ENCODE assay signal across 8 cellular contexts in genomic region chr17:2058521-2059124, GRCh38. TPM values are rescaled to one million over a fixed set of nuclear protein-coding genes. Genes with fewer than 3 reads are reported as not detected.
DNase-seq lines count a peak whose midpoint lies in the region; ATAC-seq, FAIRE-seq and TF ChIP-seq lines count a peak whose summit lies in the region.

No MANE protein-coding gene starts in this region.

- peak overlapping the region; percentile 70 for H3K27ac Mint-ChIP-seq in T-helper 1 cell treated with Interleukin-12 subunit alpha and Interleukin-12 subunit beta and Interleukin-4 antibody, amounts not matched to agents 30 μg/mL and 1 μg/mL, for 36 hours

- H3K4me3 ChIP-seq in breast epithelium: peak overlapping the region; percentile 61 to 84 (median 70)
- H3K4me3 ChIP-seq in kidney (ENCODE audit: low read length in 2 of 2): no peak overlapping the region

- no peaks in the 10 kb centered on the region for H3K9me3 ChIP-seq in breast epithelium
- H3K9me3 ChIP-seq in kidney (ENCODE audit: control insufficient read depth in 1 of 2, low read length in 2 of 2): no peaks in the 10 kb centered on the region

- H3K27ac ChIP-seq in breast epithelium (peak overlapping the region; percentile 74 to 89), kidney (ENCODE audit: low read depth in 2 of 2, low read length in 2 of 2) (peak overlapping the region; percentile 37 to 43)

- TF ChIP-seq POLR2A in GM18505 (IDR thresholded peaks at IDR 0.05; ENCODE audit: borderline replicate concordance, extremely low read depth, insufficient read depth, insufficient read length): peak; percentile 26
- TF ChIP-seq POLR2A in breast epithelium (IDR thresholded peaks at IDR 0.05): no peak

- peaks cover 2 to 6% of the 10 kb centered on the region in 2 donors for H3K4me1 ChIP-seq in breast epithelium
- peaks cover 0 to 16% of the 10 kb centered on the region in 2 donors for H3K4me1 ChIP-seq in kidney (ENCODE audit: control insufficient read depth in 1 of 2, insufficient read depth in 1 of 2, low read depth in 1 of 2, low read length in 2 of 2)

- peaks cover 28% of the 10 kb centered on the region for H3K36me3 Mint-ChIP-seq in T-helper 1 cell treated with Interleukin-12 subunit alpha and Interleukin-12 subunit beta and Interleukin-4 antibody, amounts not matched to agents 30 μg/mL and 1 μg/mL, for 36 hours (ENCODE audit: low read depth)

- no peaks in the 10 kb centered on the region for H3K9me3 Mint-ChIP-seq in T-helper 1 cell treated with Interleukin-12 subunit alpha and Interleukin-12 subunit beta and Interleukin-4 antibody, amounts not matched to agents 30 μg/mL and 1 μg/mL, for 36 hours

- intact Hi-C loops in breast epithelium (cut with DNase I; ENCODE audit: low total_unique reads) (loop anchor here (5.0 kb wide), 1 partner anchor 184 kb away; no protein-coding TSS in a partner anchor), kidney (cut with DNase I) (loop anchor here (5.0 kb wide), 1 partner anchor 184 kb away; no protein-coding TSS in a partner anchor)

- no peak for ATAC-seq in GM18505 (IDR thresholded peaks at IDR 0.05; ENCODE audit: unreplicated experiment)

- DNase-seq in breast epithelium (ENCODE audit: low spot score in 2 of 2) (no peak), kidney (peak; percentile 92), GOT3 (lab: John Stamatoyannopoulos, UW) (no peak), NCI-H146 (lab: John Stamatoyannopoulos, UW) (no peak), AG08395 (ENCODE audit: low spot score) (no peak)
- DNase-seq in stimulated activated CD8-positive, alpha-beta memory T cell treated with anti-CD3 and anti-CD28 coated beads, Interleukin-15, amount 100 ng/mL, for 1 hour (ENCODE audit: low read depth): peak; percentile 40

- TF ChIP-seq CTCF in breast epithelium (IDR thresholded peaks at IDR 0.05) (peak; percentile 20 to 32 (median 30)), kidney (IDR thresholded peaks at IDR 0.05; ENCODE audit: borderline replicate concordance, extremely low read depth, insufficient read depth) (peak; percentile 50)

- H3K36me3 ChIP-seq in breast epithelium (no peaks in the 10 kb centered on the region), kidney (ENCODE audit: control insufficient read depth in 1 of 2, insufficient read depth in 2 of 2, low read length in 2 of 2) (no peaks in the 10 kb centered on the region)

- no peaks in the 10 kb centered on the region for H3K27me3 Mint-ChIP-seq in T-helper 1 cell treated with Interleukin-12 subunit alpha and Interleukin-12 subunit beta and Interleukin-4 antibody, amounts not matched to agents 30 μg/mL and 1 μg/mL, for 36 hours (ENCODE audit: low read depth)

- H3K4me3 Mint-ChIP-seq in T-helper 1 cell treated with Interleukin-12 subunit alpha and Interleukin-12 subunit beta and Interleukin-4 antibody, amounts not matched to agents 30 μg/mL and 1 μg/mL, for 36 hours: peak overlapping the region; percentile 70

- no peak overlapping the region for H3K9ac ChIP-seq in kidney (ENCODE audit: low read length in 2 of 2)

- no peak for FAIRE-seq in kidney (lab: Jason Lieb, UNC)

- no peaks in the 10 kb centered on the region for H3K27me3 ChIP-seq in breast epithelium

- peaks cover 28% of the 10 kb centered on the region for H3K4me1 Mint-ChIP-seq in T-helper 1 cell treated with Interleukin-12 subunit alpha and Interleukin-12 subunit beta and Interleukin-4 antibody, amounts not matched to agents 30 μg/mL and 1 μg/mL, for 36 hours (ENCODE audit: low read depth)

RNA-seq across cellular contexts. Expression of gene HIC1, which starts 3.7 kb away (rescaled TPM):
- total RNA-seq in breast epithelium: 10 to 100 TPM; 12.6 to 16.4 (median 12.7) TPM
- 13.0 TPM for total RNA-seq in kidney
- polyA plus RNA-seq in kidney (ENCODE audit: insufficient read depth, low read depth, low replicate concordance): 2.7 TPM

RNA-seq across cellular contexts. Expression of gene OVCA2, which starts 16.8 kb away (rescaled TPM):
- total RNA-seq in breast epithelium: 10 to 100 TPM; 24.3 to 35.4 (median 32.5) TPM
- 22.9 TPM for total RNA-seq in kidney
- 63.6 TPM for polyA plus RNA-seq in kidney (ENCODE audit: insufficient read depth, low read depth, low replicate concordance)

RNA-seq across cellular contexts. Expression of gene DPH1, which starts 28.7 kb away (rescaled TPM):
- total RNA-seq in breast epithelium (10 to 100 TPM; 28.3 to 66.6 (median 55.7) TPM), kidney (49.4 TPM)
- 23.3 TPM for polyA plus RNA-seq in kidney (ENCODE audit: insufficient read depth, low read depth, low replicate concordance)

RNA-seq across cellular contexts. Expression of gene RTN4RL1, which starts 33.5 kb away (rescaled TPM):
- total RNA-seq in breast epithelium: 10 to 100 TPM in 2 of 3 donors, 1 to 10 TPM in 1; 3.8 to 19.6 (median 14.1) TPM
- total RNA-seq in kidney: 10.7 TPM
- polyA plus RNA-seq in kidney (ENCODE audit: insufficient read depth, low read depth, low replicate concordance): 2.0 TPM

Comparison
In these comparisons a context has a peak if more than half of its experiments do, and no peak if none do; other contexts are left out.
1. DNase-seq: peak in kidney (single experiment) and stimulated activated CD8-positive, alpha-beta memory T cell treated with anti-CD3 and anti-CD28 coated beads, Interleukin-15, amount 100 ng/mL, for 1 hour (single experiment); none in breast epithelium (0 of 2), GOT3 (single experiment), NCI-H146 (single experiment) and AG08395 (single experiment).
2. H3K4me3 ChIP-seq: peak in breast epithelium (3 of 3); none in kidney (0 of 2).